8 cellular contexts compared by ENCODE assay signal in genomic region chr15:98865397-98866339, GRCh38.
DNase-seq lines count a peak whose midpoint lies in the region; ATAC-seq, FAIRE-seq and TF ChIP-seq lines count a peak whose summit lies in the region.

No MANE protein-coding gene starts in this region.

- intact Hi-C loops in CD14-positive monocyte (cut with micrococcal nuclease), result loop anchor here in 1 of 2 donors (10.0 kb wide), 1 partner anchor 869 kb away; the partner anchor contains the start of gene LYSMD4
- intact Hi-C loops in pancreas (cut with DNase I), result loop anchor here in 1 of 3 donors (10.0 kb wide), 1 partner anchor 341 kb away; no protein-coding TSS in a partner anchor

- peaks cover 0 to 3% of the 10 kb centered on the region in 2 donors for H3K36me3 Mint-ChIP-seq in CD14-positive monocyte
- H3K36me3 Mint-ChIP-seq in type B pancreatic cell, result peaks cover 8% of the 10 kb centered on the region

- peaks cover 0 to 2% (median 0%) of the 10 kb centered on the region in 7 donors for H3K9me3 Mint-ChIP-seq in CD14-positive monocyte
- H3K9me3 Mint-ChIP-seq in type B pancreatic cell, result no peaks in the 10 kb centered on the region

- peaks cover 35% of the 10 kb centered on the region for H3K4me1 Mint-ChIP-seq in CD14-positive monocyte
- H3K4me1 Mint-ChIP-seq in type B pancreatic cell (ENCODE audit: unreplicated experiment), result peaks cover 48% of the 10 kb centered on the region

- peak; percentile 93 for ATAC-seq in GM19452 (IDR thresholded peaks at IDR 0.05; ENCODE audit: unreplicated experiment)
- ATAC-seq in HG03565 (IDR thresholded peaks at IDR 0.05; ENCODE audit: unreplicated experiment), result peak; percentile 74
- ATAC-seq in RWPE2 (ENCODE audit: low read depth), result peak; percentile 78
- ATAC-seq in pancreas, result peak; percentile 90 to 93 (median 93)

- TF ChIP-seq CTCF in CD14-positive monocyte (IDR thresholded peaks at IDR 0.05), result no peak
- TF ChIP-seq CTCF in RWPE2 (IDR thresholded peaks at IDR 0.05; ENCODE audit: poor library complexity, severe bottlenecking), result no peak
- TF ChIP-seq CTCF in pancreas (IDR thresholded peaks at IDR 0.05), result no peak
- no peak for TF ChIP-seq CTCF in type B pancreatic cell (conservative IDR thresholded peaks at IDR 0.05)

- WGBS in pancreas, 2 donors, result 52 to 60% methylated on average over 50 of the region's 50 CpGs

- H3K36me3 ChIP-seq in RWPE2 (ENCODE audit: low read depth), result no peaks in the 10 kb centered on the region
- no peaks in the 10 kb centered on the region for H3K36me3 ChIP-seq in pancreas

- DNase-seq in CD14-positive monocyte (ENCODE audit: low spot score) (peak; percentile 80), RWPE2 (ENCODE audit: low spot score) (peak; percentile 93), activated gamma-delta T cell (lab: John Stamatoyannopoulos, UW) (peak; percentile 38), frontal cortex (ENCODE audit: low spot score in 2 of 2) (peak; percentile 47 to 57), pancreas (peak; percentile 63 to 89 (median 78)), type B pancreatic cell (ENCODE audit: extremely low spot score, unreplicated experiment) (no peak)

- no peak for FAIRE-seq in frontal cortex (lab: Jason Lieb, UNC)
- no peak for FAIRE-seq in pancreas (lab: Jason Lieb, UNC)

- H3K27ac ChIP-seq in RWPE2 (ENCODE audit: poor library complexity, severe bottlenecking) (peak overlapping the region; percentile 100), pancreas (peak overlapping the region in 2 of 4 donors; percentile 53 to 64)

- peak overlapping the region; percentile 21 for H3K4me3 ChIP-seq in RWPE2 (ENCODE audit: severe bottlenecking)
- H3K4me3 ChIP-seq in pancreas, result peak overlapping the region in 3 of 4 donors; percentile 11 to 47 (median 28)

- H3K4me3 Mint-ChIP-seq in CD14-positive monocyte (peak overlapping the region; percentile 82 to 89), type B pancreatic cell (peak overlapping the region; percentile 79)

- H3K9me3 ChIP-seq in RWPE2 (ENCODE audit: severe bottlenecking), result no peaks in the 10 kb centered on the region
- no peaks in the 10 kb centered on the region for H3K9me3 ChIP-seq in pancreas

- H3K27me3 ChIP-seq in RWPE2 (ENCODE audit: insufficient read depth, poor library complexity, severe bottlenecking) (no peaks in the 10 kb centered on the region), pancreas (no peaks in the 10 kb centered on the region)

- no peaks in the 10 kb centered on the region for H3K27me3 Mint-ChIP-seq in CD14-positive monocyte (ENCODE audit: low read depth in 3 of 3)
- H3K27me3 Mint-ChIP-seq in type B pancreatic cell, result no peaks in the 10 kb centered on the region

- H3K27ac Mint-ChIP-seq in CD14-positive monocyte (peak overlapping the region; percentile 88 to 95 (median 93)), type B pancreatic cell (peak overlapping the region; percentile 85)

- H3K4me1 ChIP-seq in RWPE2 (ENCODE audit: insufficient read depth, poor library complexity, severe bottlenecking) (peaks cover 44% of the 10 kb centered on the region), pancreas (peaks cover 0 to 5% (median 5%) of the 10 kb centered on the region in 3 donors)
